In the genomic region with DNA sequence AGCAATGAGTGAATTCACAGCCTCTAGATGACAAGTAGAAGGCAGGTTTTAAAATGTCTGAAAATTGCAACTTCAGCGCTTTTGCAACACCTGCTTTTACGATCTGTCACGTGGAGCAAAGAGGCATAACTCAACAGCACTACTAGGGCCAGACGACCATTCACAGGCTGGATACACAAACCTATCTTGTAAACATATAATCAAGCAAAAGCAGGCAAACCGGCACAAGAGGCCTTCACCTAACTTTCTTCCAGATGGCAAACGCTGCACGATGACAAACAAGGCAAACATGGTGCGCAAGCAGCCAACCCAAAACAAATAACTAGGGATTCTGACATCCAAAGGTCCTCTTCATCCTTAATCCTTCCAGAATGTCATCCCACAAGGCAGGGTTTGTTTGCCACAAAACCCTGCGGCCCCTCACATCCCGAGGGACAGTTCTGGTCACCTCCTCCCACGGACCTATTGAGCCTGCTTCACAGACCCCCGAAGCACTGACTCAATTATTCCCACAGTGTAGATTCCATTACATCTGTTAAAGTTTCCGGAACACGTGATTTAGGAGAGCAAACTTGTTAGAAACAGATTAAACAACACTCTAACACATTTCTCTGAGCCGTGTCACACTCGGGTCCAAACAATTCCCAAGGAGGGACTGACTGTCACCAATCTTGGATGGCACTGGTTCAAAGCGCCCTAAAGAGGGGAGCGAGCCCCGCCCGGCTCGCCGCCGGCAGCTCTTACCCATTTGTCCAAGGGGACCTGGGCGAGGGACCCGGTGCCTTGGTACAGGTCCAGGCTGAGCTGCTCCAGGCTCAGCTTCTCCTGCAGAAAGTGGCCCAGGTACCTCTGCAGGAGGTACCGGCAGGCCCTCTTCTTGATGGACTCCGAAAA, we compare ENCODE assay signal across 8 cellular contexts. TPM values are rescaled to one million over a fixed set of nuclear protein-coding genes. Genes with fewer than 3 reads are reported as not detected.
DNase-seq lines count a peak whose midpoint lies in the region; ATAC-seq and TF ChIP-seq lines count a peak whose summit lies in the region.

No MANE protein-coding gene starts in this region.

- no peak for TF ChIP-seq CTCF in right atrium auricular region (IDR thresholded peaks at IDR 0.05)

- H3K4me1 ChIP-seq in adipocyte (ENCODE audit: control insufficient read depth, insufficient read depth, low read length): peaks cover 21% of the 10 kb centered on the region
- peaks cover 0 to 34% of the 10 kb centered on the region in 2 donors for H3K4me1 ChIP-seq in right atrium auricular region
- H3K4me1 ChIP-seq in rectal smooth muscle tissue (ENCODE audit: control insufficient read depth, insufficient read depth, low read length): peaks cover 5% of the 10 kb centered on the region

- H3K27me3 ChIP-seq in adipocyte (replicated peaks; ENCODE audit: control insufficient read depth, insufficient read depth, low read length): no peaks in the 10 kb centered on the region
- no peaks in the 10 kb centered on the region for H3K27me3 ChIP-seq in right atrium auricular region
- no peaks in the 10 kb centered on the region for H3K27me3 ChIP-seq in rectal smooth muscle tissue (ENCODE audit: control insufficient read depth, insufficient read depth, low read length)

- H3K27ac ChIP-seq in right atrium auricular region (peak overlapping the region; percentile 96 to 97), rectal smooth muscle tissue (ENCODE audit: low read depth, low read length) (peak overlapping the region; percentile 91)

- H3K36me3 ChIP-seq in adipocyte (ENCODE audit: control insufficient read depth, insufficient read depth, low read length, severe bottlenecking): no peaks in the 10 kb centered on the region
- no peaks in the 10 kb centered on the region for H3K36me3 ChIP-seq in right atrium auricular region
- no peaks in the 10 kb centered on the region for H3K36me3 ChIP-seq in rectal smooth muscle tissue (ENCODE audit: control insufficient read depth, insufficient read depth, low read length)

- H3K9me3 ChIP-seq in adipocyte (ENCODE audit: control insufficient read depth, low read length) (no peaks in the 10 kb centered on the region), right atrium auricular region (no peaks in the 10 kb centered on the region)

- peak overlapping the region; percentile 97 for H3K4me3 ChIP-seq in adipocyte (ENCODE audit: low read length)
- H3K4me3 ChIP-seq in right atrium auricular region: peak overlapping the region; percentile 99 to 100
- H3K4me3 ChIP-seq in rectal smooth muscle tissue (ENCODE audit: low read length): peak overlapping the region; percentile 97

- DNase-seq in D341Med (ENCODE audit: low spot score) (peak; percentile 47), LHCN-M2 (ENCODE audit: low read depth) (peak; percentile 37), adipocyte (ENCODE audit: low read depth) (peak; percentile 68), right atrium auricular region (ENCODE audit: low spot score) (no peak), amniotic stem cell (lab: John Stamatoyannopoulos, UW) (no peak)

- H3K9ac ChIP-seq in adipocyte (ENCODE audit: low read length) (peak overlapping the region; percentile 95), rectal smooth muscle tissue (ENCODE audit: low read length) (peak overlapping the region; percentile 84)

- ATAC-seq in GM21576 (IDR thresholded peaks at IDR 0.05; ENCODE audit: unreplicated experiment) (peak; percentile 11), SK-N-SH treated with all-trans-retinoic acid at 6 μM for 48 hours (peak; percentile 44)

TF ChIP-seq in SK-N-SH treated with all-trans-retinoic acid at 6 μM for 48 hours, 23 proteins besides CTCF, POLR2A, EP300 and RAD21:
- no peak for TF ChIP-seq BACH2 (CRISPR knock-in tag; IDR thresholded peaks at IDR 0.05; ENCODE audit: borderline replicate concordance)
- no peak for TF ChIP-seq CSDC2 (CRISPR knock-in tag; IDR thresholded peaks at IDR 0.05)
- TF ChIP-seq ZNF8 (CRISPR knock-in tag; IDR thresholded peaks at IDR 0.05): no peak
- TF ChIP-seq ZC3H10 (CRISPR knock-in tag; IDR thresholded peaks at IDR 0.05): no peak

RNA-seq across cellular contexts. Expression of gene ATG2B, which starts 0.8 kb away (rescaled TPM):
- total RNA-seq in LHCN-M2 (2014; rRNA removed): 7.8 and 12.4 TPM in 2 replicates
- 2.6 TPM for polyA plus RNA-seq in LHCN-M2 (2012)
- 10 to 100 TPM; 15.1 to 16.2 TPM for total RNA-seq in right atrium auricular region

RNA-seq across cellular contexts. Expression of gene GSKIP, which starts 1.0 kb away (rescaled TPM):
- total RNA-seq in LHCN-M2 (2014; rRNA removed) (28.0 and 28.7 TPM in 2 replicates), right atrium auricular region (10 to 100 TPM in 1 of 2 donors, 1 to 10 TPM in 1; 8.7 to 14.8 TPM)
- polyA plus RNA-seq in LHCN-M2 (2012): 12.7 TPM

RNA-seq across cellular contexts. Expression of gene AK7, which starts 29.6 kb away (rescaled TPM):
- total RNA-seq in LHCN-M2 (2014; rRNA removed) (0.17 TPM in 1 of 2 replicates, not detected in the other), right atrium auricular region (1 to 10 TPM; 1.1 to 2.1 TPM)
- 0.18 TPM for polyA plus RNA-seq in LHCN-M2 (2012)

Comparison
In these comparisons a context has a peak if more than half of its experiments do, and no peak if none do; other contexts are left out.
1. DNase-seq: peak in D341Med (single experiment), LHCN-M2 (single experiment) and adipocyte (single experiment); none in right atrium auricular region (single experiment) and amniotic stem cell (single experiment).
2. Peak in every context shown above with its lines, with median percentiles within 50 percentile points of each other: H3K4me3 ChIP-seq.